Comparison of ENCODE assay signal across 9 cellular contexts in the genomic region with DNA sequence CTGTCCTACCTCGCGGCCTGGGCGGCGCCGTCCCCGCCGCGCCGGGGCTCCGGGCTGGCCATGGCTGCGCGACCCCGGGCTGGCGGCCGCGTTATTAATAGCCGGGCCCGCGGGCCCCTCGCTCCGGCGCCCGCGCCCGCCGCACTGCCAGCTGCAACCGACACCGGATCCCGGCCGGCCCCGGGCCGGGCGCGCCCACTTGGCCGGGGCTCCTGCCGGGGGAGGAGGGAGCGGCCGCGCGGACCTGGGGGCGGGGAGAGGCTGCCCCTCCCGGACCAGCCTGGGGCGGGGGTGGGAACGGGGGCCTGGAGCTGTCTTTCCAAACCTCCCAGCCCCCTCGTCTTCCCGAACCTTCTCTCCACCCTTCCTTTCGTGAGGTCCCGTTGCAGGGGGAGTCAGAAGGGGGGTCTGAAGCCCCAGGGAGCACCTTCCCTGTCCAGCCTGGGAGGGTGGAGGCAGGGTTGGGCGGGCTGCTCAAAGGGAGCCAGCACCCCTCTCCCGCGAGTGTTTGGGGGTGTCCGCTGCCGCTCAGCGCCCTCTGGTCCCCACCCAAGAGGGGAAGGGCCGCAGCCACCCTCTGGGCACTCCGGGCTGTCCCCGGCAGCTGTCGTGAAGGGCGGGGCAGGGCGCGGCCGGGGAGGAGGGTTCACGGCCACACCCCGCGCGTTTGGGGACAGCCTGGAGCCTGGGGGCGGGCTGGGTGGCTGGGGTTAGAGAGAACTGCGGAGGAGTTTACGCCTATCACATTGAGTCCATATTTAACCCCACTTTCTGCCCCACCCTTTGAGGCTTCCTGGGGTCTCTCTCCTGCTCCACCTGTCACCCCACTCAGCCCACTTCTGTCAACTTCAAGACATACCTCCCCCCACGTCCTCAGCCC. TPM values are rescaled to one million over a fixed set of nuclear protein-coding genes. Genes with fewer than 3 reads are reported as not detected.
DNase-seq lines count a peak whose midpoint lies in the region; ATAC-seq and TF ChIP-seq lines count a peak whose summit lies in the region.
"Had no signal": no experiment of that assay in that cellular context is flagged by ENCODE, and none has a peak within 500 bp of the region (broad histone marks: within the 10 kb centered on the region; RNA-seq: fewer than 3 reads in every experiment).

A gene (minus strand): TSS at position 172 of the 880 bp plus-strand sequence. CDS start 110 bp downstream, at position 62.

- no peaks in the 10 kb centered on the region for H3K36me3 Mint-ChIP-seq in WTC11

- peak within 1 kb of the TSS; percentile 95 for H3K27ac ChIP-seq in ACC112 (ENCODE audit: low read depth, low read length)
- peak within 1 kb of the TSS; percentile 86 to 89 for H3K27ac ChIP-seq in uterus
- H3K27ac ChIP-seq: neutrophil had no signal

- H3K27me3 ChIP-seq in ACC112 (ENCODE audit: insufficient read depth, low read length) (no peaks in the 10 kb centered on the region), mucosa of stomach (ENCODE audit: control insufficient read depth, insufficient read depth, low read length) (peaks cover 6% of the 10 kb centered on the region), uterus (no peaks in the 10 kb centered on the region)

- H3K9me3 ChIP-seq in mucosa of stomach (ENCODE audit: control insufficient read depth, low read length): no peaks in the 10 kb centered on the region
- H3K9me3 ChIP-seq in uterus: no peaks in the 10 kb centered on the region
- H3K9me3 ChIP-seq: neutrophil had no signal

- peak within 1 kb of the TSS; percentile 95 for H3K4me3 ChIP-seq in ACC112 (ENCODE audit: low read depth, low read length)
- no peak within 1 kb of the TSS for H3K4me3 ChIP-seq in mucosa of stomach (ENCODE audit: low read length)
- peak within 1 kb of the TSS; percentile 38 to 49 for H3K4me3 ChIP-seq in uterus

- POLR2A ChIA-PET in WTC11 (lab: Charles Lee): interaction anchor here (0.9 kb wide), 1 partner anchor 14 kb away, joined by 3 read pairs; no protein-coding TSS in a partner anchor

- intact Hi-C loops in uterus (cut with DNase I; ENCODE audit: low total_unique reads): no loop called here

- H3K27ac Mint-ChIP-seq in WTC11: no peak within 1 kb of the TSS

- H3K9me3 Mint-ChIP-seq in WTC11: no peaks in the 10 kb centered on the region

- peak within 1 kb of the TSS; percentile 61 for H3K9ac ChIP-seq in mucosa of stomach (ENCODE audit: low read length)

- H3K4me1 Mint-ChIP-seq in WTC11: peaks cover 13% of the 10 kb centered on the region

- H3K27me3 Mint-ChIP-seq in WTC11 (ENCODE audit: low read depth): peaks cover 59% of the 10 kb centered on the region

- TF ChIP-seq CTCF in GM20000 (IDR thresholded peaks at IDR 0.05; ENCODE audit: extremely low read depth, missing control alignments) (no peak), WTC11 (IDR thresholded peaks at IDR 0.05) (no peak), uterus (IDR thresholded peaks at IDR 0.05) (no peak)

- peak in 1 of 2 donors; percentile 13 for TF ChIP-seq POLR2A in uterus (IDR thresholded peaks at IDR 0.05)

- peaks cover 12% of the 10 kb centered on the region for H3K79me2 ChIP-seq in ACC112 (ENCODE audit: control insufficient read depth, insufficient read depth, low read length, unreplicated experiment)

- H3K4me3 Mint-ChIP-seq in WTC11: peak within 1 kb of the TSS; percentile 70

- H2AFZ ChIP-seq in ACC112 (ENCODE audit: low read length, unreplicated experiment): peak within 1 kb of the TSS; percentile 79

- H3K36me3 ChIP-seq in ACC112 (ENCODE audit: insufficient read depth, low read length): no peaks in the 10 kb centered on the region
- no peaks in the 10 kb centered on the region for H3K36me3 ChIP-seq in mucosa of stomach (ENCODE audit: control insufficient read depth, insufficient read depth, low read length)
- no peaks in the 10 kb centered on the region for H3K36me3 ChIP-seq in uterus
- H3K36me3 ChIP-seq: neutrophil had no signal

- DNase-seq in GM20000 (ENCODE audit: low spot score) (peak; percentile 70), WTC11 (ENCODE audit: low spot score) (no peak), fibroblast of gingiva (ENCODE audit: low read depth) (peak; percentile 84), uterus (peak; percentile 56 to 77)

- CTCF ChIA-PET in WTC11 (lab: Charles Lee): interaction anchor here (0.7 to 3.6 kb wide), 4 partner anchors 9 to 183 kb away, joined by 6 to 43 read pairs (median 12); no protein-coding TSS in a partner anchor

- H3K4me1 ChIP-seq in ACC112 (ENCODE audit: control insufficient read depth, insufficient read depth, low read length, unreplicated experiment): peaks cover 23% of the 10 kb centered on the region
- H3K4me1 ChIP-seq in mucosa of stomach (ENCODE audit: control insufficient read depth, insufficient read depth, low read length): peaks cover 28% of the 10 kb centered on the region
- H3K4me1 ChIP-seq in uterus: peaks cover 0 to 5% of the 10 kb centered on the region in 2 donors

- ATAC-seq in WTC11 (peak; percentile 26), GM19397 (IDR thresholded peaks at IDR 0.05; ENCODE audit: unreplicated experiment) (no peak), GM19452 (IDR thresholded peaks at IDR 0.05; ENCODE audit: unreplicated experiment) (no peak)

TF ChIP-seq in WTC11, 78 proteins besides CTCF, POLR2A, EP300 and RAD21:
- TF ChIP-seq ZNF121 (CRISPR knock-in tag; IDR thresholded peaks at IDR 0.05): 0 out of 2 replicates have a peak, but pooled peaks have one; percentile 54
- TF ChIP-seq SP1 (CRISPR knock-in tag; conservative IDR thresholded peaks at IDR 0.05): no peak

RNA-seq across cellular contexts. Expression of the gene that starts here (rescaled TPM):
- total RNA-seq in WTC11 (2021): 0.09 to 0.21 TPM (median 0.11 TPM) in 3 replicates
- 10 to 100 TPM in 3 of 4 donors, 1 to 10 TPM in 1; 4.7 to 61.0 (median 18.1) TPM for total RNA-seq in uterus

Comparison
In these comparisons a context has a peak if more than half of its experiments do, and no peak if none do; other contexts are left out.
1. Peak in ATAC-seq in WTC11; RNA of the gene not detected or under 1 TPM.